ENCODE assay signal across 9 cellular contexts in genomic region chr2:230218411-230218810, GRCh38.
DNase-seq lines count a peak whose midpoint lies in the region; ATAC-seq and TF ChIP-seq lines count a peak whose summit lies in the region.
"Had no signal": no experiment of that assay in that cellular context is flagged by ENCODE, and none has a peak within 500 bp of the region (broad histone marks: within the 10 kb centered on the region; RNA-seq: fewer than 3 reads in every experiment).

No MANE protein-coding gene starts in this region.

- DNase-seq in GDM1 (lab: John Stamatoyannopoulos, UW), result peak; percentile 36
- DNase-seq in NB4 (ENCODE audit: low read depth), result peak; percentile 83
- DNase-seq in central memory CD8-positive, alpha-beta T cell (ENCODE audit: low spot score in 2 of 2), result no peak
- no peak for DNase-seq in NCI-H2196 treated with DMSO at 0.1 percent for 48 hours (lab: John Stamatoyannopoulos, UW; ENCODE audit: unreplicated experiment)
- no peak for DNase-seq in COR-L47 (lab: John Stamatoyannopoulos, UW)
- no peak for DNase-seq in GM19238 (ENCODE audit: insufficient read length, low spot score)
- DNase-seq: occipital lobe had no signal

- H3K9me3 Mint-ChIP-seq in central memory CD8-positive, alpha-beta T cell, result no peaks in the 10 kb centered on the region
- H3K9me3 Mint-ChIP-seq in nephron, result no peaks in the 10 kb centered on the region

- H3K27me3 Mint-ChIP-seq in central memory CD8-positive, alpha-beta T cell, result no peaks in the 10 kb centered on the region
- no peaks in the 10 kb centered on the region for H3K27me3 Mint-ChIP-seq in nephron (ENCODE audit: low read depth)

- H3K4me3 Mint-ChIP-seq in central memory CD8-positive, alpha-beta T cell, result peak overlapping the region; percentile 99
- peak overlapping the region; percentile 24 to 69 (median 35) for H3K4me3 Mint-ChIP-seq in nephron

- TF ChIP-seq POLR2A in NB4 (IDR thresholded peaks at IDR 0.05; ENCODE audit: extremely low read depth, insufficient read length), result no peak

- ATAC-seq in central memory CD8-positive, alpha-beta T cell (replicated peaks; ENCODE audit: extremely low read depth, poor library complexity, severe bottlenecking), result no peak
- no peak for ATAC-seq in GM21447 (IDR thresholded peaks at IDR 0.05; ENCODE audit: unreplicated experiment)

- TF ChIP-seq CTCF in NB4 (IDR thresholded peaks at IDR 0.05; ENCODE audit: low read depth, low read length) (no peak), nephron (IDR thresholded peaks at IDR 0.05; ENCODE audit: unreplicated experiment in 3 of 3) (no peak)

- peak overlapping the region; percentile 99 for H3K4me3 ChIP-seq in NB4 (ENCODE audit: low read depth, low read length)

- peaks cover 32% of the 10 kb centered on the region for H3K36me3 Mint-ChIP-seq in central memory CD8-positive, alpha-beta T cell (ENCODE audit: insufficient read depth)
- peaks cover 4% of the 10 kb centered on the region for H3K36me3 Mint-ChIP-seq in nephron (ENCODE audit: low read depth)

- peak overlapping the region; percentile 97 for H3K27ac Mint-ChIP-seq in central memory CD8-positive, alpha-beta T cell (ENCODE audit: low read depth)
- peak overlapping the region in 2 of 3 experiments; percentile 4 to 14 for H3K27ac Mint-ChIP-seq in nephron

- H3K4me1 Mint-ChIP-seq in central memory CD8-positive, alpha-beta T cell, result peaks cover 67% of the 10 kb centered on the region
- peaks cover 16% of the 10 kb centered on the region for H3K4me1 Mint-ChIP-seq in nephron

Comparison
In these comparisons a context has a peak if more than half of its experiments do, and no peak if none do; other contexts are left out.
1. DNase-seq: peak in GDM1 (single experiment) and NB4 (single experiment); none in central memory CD8-positive, alpha-beta T cell (0 of 2), NCI-H2196 treated with DMSO at 0.1 percent for 48 hours (single experiment), COR-L47 (single experiment) and GM19238 (single experiment).